ENCODE assay signal across 9 cellular contexts in genomic region chr19:28430214-28430613, GRCh38.
"Had no signal": no experiment of that assay in that cellular context is flagged by ENCODE, and none has a peak within 500 bp of the region (broad histone marks: within the 10 kb centered on the region; RNA-seq: fewer than 3 reads in every experiment).

No MANE protein-coding gene starts in this region.

- H3K9ac ChIP-seq: KMS-11 had no signal

- H3K4me3 ChIP-seq: GM23338 had no signal

- H3K27ac ChIP-seq: HL-60, KMS-11 had no signal

- H3K27ac Mint-ChIP-seq: GM23338, HFFc6 had no signal

- H3K4me2 ChIP-seq: GM23338, KMS-11 had no signal

- ATAC-seq: GM23338, HepG2 had no signal

- H3K4me3 Mint-ChIP-seq: GM23338, HFFc6 had no signal

- DNase-seq: H7, HCEC 1CT, HFFc6, KBM-7 had no signal

- FAIRE-seq: H1, HepG2 had no signal
